Comparison of ENCODE assay signal across 9 cellular contexts in the genomic region with DNA sequence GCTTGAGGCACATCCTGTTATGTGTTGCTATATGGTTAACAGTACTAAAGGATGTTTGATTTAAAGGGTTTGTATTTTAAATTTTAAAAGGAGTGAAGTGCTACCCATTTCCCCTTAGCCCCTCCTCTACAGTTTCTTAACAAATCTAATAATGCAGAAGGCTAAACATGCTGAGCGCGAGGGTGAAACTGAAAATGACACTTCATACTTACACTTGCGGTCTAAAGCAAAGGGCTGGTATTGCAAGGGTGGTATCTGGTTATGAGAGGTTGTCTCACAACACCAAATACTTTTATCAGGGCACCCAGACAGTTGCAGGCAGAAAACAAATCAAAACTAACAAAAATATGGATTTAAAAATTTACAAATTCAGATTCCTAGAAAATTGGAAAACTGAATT.
DNase-seq lines count a peak whose midpoint lies in the region; ATAC-seq and TF ChIP-seq lines count a peak whose summit lies in the region.
"Had no signal": no experiment of that assay in that cellular context is flagged by ENCODE, and none has a peak within 500 bp of the region (broad histone marks: within the 10 kb centered on the region; RNA-seq: fewer than 3 reads in every experiment).

No MANE protein-coding gene starts in this region.

- H3K36me3 Mint-ChIP-seq in central memory CD8-positive, alpha-beta T cell (ENCODE audit: insufficient read depth), result peaks cover 3% of the 10 kb centered on the region

- no peaks in the 10 kb centered on the region for H3K27me3 Mint-ChIP-seq in central memory CD8-positive, alpha-beta T cell

- no peaks in the 10 kb centered on the region for H4K20me1 ChIP-seq in osteoblast (ENCODE audit: insufficient read depth, low read length)

- peak; percentile 90 for ATAC-seq in GM18858 (IDR thresholded peaks at IDR 0.05; ENCODE audit: unreplicated experiment)
- peak; percentile 94 for ATAC-seq in HG03175 (IDR thresholded peaks at IDR 0.05; ENCODE audit: unreplicated experiment)
- peak; percentile 94 for ATAC-seq in central memory CD8-positive, alpha-beta T cell (replicated peaks; ENCODE audit: extremely low read depth, poor library complexity, severe bottlenecking)

- H3K79me2 ChIP-seq in osteoblast (ENCODE audit: insufficient read depth, low read length), result no peaks in the 10 kb centered on the region

- H3K4me3 ChIP-seq in BE2C (ENCODE audit: low read depth, low read length), result no peak overlapping the region
- H3K4me3 ChIP-seq in osteoblast (ENCODE audit: insufficient read depth, low read length), result no peak overlapping the region

- H3K9me3 Mint-ChIP-seq in central memory CD8-positive, alpha-beta T cell, result no peaks in the 10 kb centered on the region

- H3K36me3 ChIP-seq in BE2C (no peaks in the 10 kb centered on the region), osteoblast (ENCODE audit: insufficient read depth, low read length) (no peaks in the 10 kb centered on the region)

- peaks cover 16% of the 10 kb centered on the region for H3K4me1 Mint-ChIP-seq in central memory CD8-positive, alpha-beta T cell

- H3K27ac Mint-ChIP-seq in central memory CD8-positive, alpha-beta T cell (ENCODE audit: low read depth), result peak overlapping the region; percentile 46

- peak overlapping the region; percentile 50 for H3K4me3 Mint-ChIP-seq in central memory CD8-positive, alpha-beta T cell

- DNase-seq in GM20000 (ENCODE audit: low spot score) (peak; percentile 17), BE2C (no peak), osteoblast (ENCODE audit: insufficient read length, low spot score, missing footprints) (no peak), COLO829 (ENCODE audit: low spot score) (no peak)
- peak in 1 of 2 donors; percentile 57 for DNase-seq in central memory CD8-positive, alpha-beta T cell (ENCODE audit: low spot score in 2 of 2)
- DNase-seq: foreskin fibroblast, GF-D8 had no signal

- H2AFZ ChIP-seq in osteoblast (ENCODE audit: low read length), result no peak overlapping the region

- H3K4me1 ChIP-seq in BE2C (peaks cover 6% of the 10 kb centered on the region; the same call in 1 of the 2 replicates), osteoblast (ENCODE audit: insufficient read depth, low read length) (no peaks in the 10 kb centered on the region)

- TF ChIP-seq CTCF in GM20000 (IDR thresholded peaks at IDR 0.05; ENCODE audit: extremely low read depth, missing control alignments), result no peak
- TF ChIP-seq CTCF in BE2C (IDR thresholded peaks at IDR 0.05; ENCODE audit: low read depth, low read length), result no peak
- TF ChIP-seq CTCF in osteoblast (IDR thresholded peaks at IDR 0.05; ENCODE audit: extremely low read depth, low read depth, low read length), result no peak

- no peak overlapping the region for H3K4me2 ChIP-seq in osteoblast (ENCODE audit: insufficient read depth, low read length)

- no peak overlapping the region for H3K27ac ChIP-seq in osteoblast (ENCODE audit: low read depth, low read length)

- no peaks in the 10 kb centered on the region for H3K9me3 ChIP-seq in BE2C
- H3K9me3 ChIP-seq in osteoblast (ENCODE audit: low read depth, low read length), result no peaks in the 10 kb centered on the region

- H3K27me3 ChIP-seq in BE2C (no peaks in the 10 kb centered on the region), osteoblast (ENCODE audit: insufficient read depth, low read length) (no peaks in the 10 kb centered on the region)
